In the genomic region with DNA sequence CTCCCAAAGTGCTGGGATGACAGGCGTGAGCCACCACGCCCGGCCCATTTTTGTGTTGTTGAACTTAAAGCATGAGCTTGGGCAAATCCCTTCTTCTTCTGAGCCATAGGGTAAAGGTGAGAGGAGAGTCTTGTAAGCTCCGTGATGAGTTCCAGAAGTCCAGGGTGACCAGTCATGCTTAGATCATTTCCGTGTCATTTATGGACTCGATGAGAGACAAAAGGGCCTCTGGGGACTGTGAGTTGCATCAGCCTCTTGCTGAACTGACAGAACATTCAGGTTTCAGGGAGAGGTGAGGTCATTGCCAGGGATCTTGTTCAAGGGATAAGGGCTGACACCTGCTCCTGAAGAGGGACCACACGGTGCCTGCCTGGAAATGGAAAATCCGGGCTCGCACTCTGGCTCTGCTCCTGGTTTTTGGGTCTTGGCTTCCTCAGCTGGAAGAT, we compare ENCODE assay signal across 10 cellular contexts. TPM values are rescaled to one million over a fixed set of nuclear protein-coding genes. Genes with fewer than 3 reads are reported as not detected.
DNase-seq lines count a peak whose midpoint lies in the region; ATAC-seq and TF ChIP-seq lines count a peak whose summit lies in the region.
"Had no signal": no experiment of that assay in that cellular context is flagged by ENCODE, and none has a peak within 500 bp of the region (broad histone marks: within the 10 kb centered on the region; RNA-seq: fewer than 3 reads in every experiment).

No MANE protein-coding gene starts in this region.

- H3K9me3 ChIP-seq in BLaER1 treated with 17β-estradiol and CSF1 and Interleukin-3, amounts not matched to agents 10 nM and 100 nM (replicated peaks in 1 of 11): peaks cover 0 to 17% (median 4%) of the 10 kb centered on the region in 11 experiments; a peak in 9 of 22 replicates
- H3K9me3 ChIP-seq in adipocyte (ENCODE audit: control insufficient read depth, low read length) (peaks cover 5% of the 10 kb centered on the region), lower lobe of right lung (no peaks in the 10 kb centered on the region)
- no peaks in the 10 kb centered on the region for H3K9me3 ChIP-seq in CD8-positive, alpha-beta T cell (ENCODE audit: low read length)

- ATAC-seq in lower lobe of right lung: peak; percentile 61 to 68
- ATAC-seq in T-cell (replicated peaks in 1 of 4): no peak
- no peak for ATAC-seq in HG03520 (IDR thresholded peaks at IDR 0.05; ENCODE audit: unreplicated experiment)
- ATAC-seq in CD8-positive, alpha-beta T cell: no peak

- peak overlapping the region in 10 of 11 experiments; percentile 15 to 67 (median 40); a peak in 15 of 22 replicates for H3K27ac ChIP-seq in BLaER1 treated with 17β-estradiol and CSF1 and Interleukin-3, amounts not matched to agents 10 nM and 100 nM
- H3K27ac ChIP-seq in lower lobe of right lung: no peak overlapping the region
- no peak overlapping the region for H3K27ac ChIP-seq in CD8-positive, alpha-beta T cell (ENCODE audit: low read depth, low read length)

- no peaks in the 10 kb centered on the region for H3K27me3 Mint-ChIP-seq in T-cell
- H3K27me3 Mint-ChIP-seq in CD8-positive, alpha-beta T cell (ENCODE audit: low read depth): no peaks in the 10 kb centered on the region
- H3K27me3 Mint-ChIP-seq: activated naive CD8-positive, alpha-beta T cell had no signal

- H3K36me3 Mint-ChIP-seq in T-cell: no peaks in the 10 kb centered on the region
- H3K36me3 Mint-ChIP-seq in CD8-positive, alpha-beta T cell: no peaks in the 10 kb centered on the region

- H4K20me1 ChIP-seq in BLaER1 treated with 17β-estradiol and CSF1 and Interleukin-3, amounts not matched to agents 10 nM and 100 nM: peaks cover 0 to 24% (median 9%) of the 10 kb centered on the region in 11 experiments; a peak in 12 of 22 replicates

- DNase-seq in adipocyte (ENCODE audit: low read depth) (peak; percentile 70), lower lobe of right lung (peak; percentile 36), T-cell (no peak), NCI-H82 (lab: John Stamatoyannopoulos, UW) (no peak)
- no peak for DNase-seq in CD8-positive, alpha-beta T cell
- DNase-seq: SIG-M5 had no signal

- H3K4me2 ChIP-seq in BLaER1 treated with 17β-estradiol and CSF1 and Interleukin-3, amounts not matched to agents 10 nM and 100 nM: peak overlapping the region; percentile 52 to 82 (median 73)

- peaks cover 0 to 5% (median 4%) of the 10 kb centered on the region in 3 donors for H3K9me3 Mint-ChIP-seq in T-cell
- no peaks in the 10 kb centered on the region for H3K9me3 Mint-ChIP-seq in CD8-positive, alpha-beta T cell

- H3K4me3 ChIP-seq in BLaER1 treated with 17β-estradiol and CSF1 and Interleukin-3, amounts not matched to agents 10 nM and 100 nM: no peak overlapping the region; a peak in 1 of 20 replicates
- H3K4me3 ChIP-seq in adipocyte (ENCODE audit: low read length) (no peak overlapping the region), lower lobe of right lung (no peak overlapping the region)
- H3K4me3 ChIP-seq in CD8-positive, alpha-beta T cell (ENCODE audit: low read depth, low read length): no peak overlapping the region

- no peak overlapping the region for H3K4me3 Mint-ChIP-seq in T-cell
- no peak overlapping the region for H3K4me3 Mint-ChIP-seq in CD8-positive, alpha-beta T cell
- H3K4me3 Mint-ChIP-seq: activated naive CD8-positive, alpha-beta T cell had no signal

- no peak for TF ChIP-seq CTCF in lower lobe of right lung (IDR thresholded peaks at IDR 0.05)
- TF ChIP-seq CTCF in CD8-positive, alpha-beta T cell (IDR thresholded peaks at IDR 0.05): no peak

- POLR2A ChIA-PET in T-cell (lab: Charles Lee): no interaction called here
- POLR2A ChIA-PET in CD8-positive, alpha-beta T cell (lab: Charles Lee): interaction anchor here (1.2 to 1.3 kb wide), 2 partner anchors 23 to 53 kb away, joined by 3 to 4 read pairs; no protein-coding TSS in a partner anchor

- no peak for TF ChIP-seq EP300 in Ishikawa (IDR thresholded peaks at IDR 0.05; ENCODE audit: borderline replicate concordance)

- intact Hi-C loops in lower lobe of right lung (cut with DNase I): no loop called here
- intact Hi-C loops in CD8-positive, alpha-beta T cell (cut with DNase I, micrococcal nuclease): no loop called here

- CTCF ChIA-PET in T-cell (lab: Charles Lee): no interaction called here
- CTCF ChIA-PET in CD8-positive, alpha-beta T cell (lab: Charles Lee): interaction anchor here (1.3 to 1.5 kb wide), 2 partner anchors 26 to 82 kb away, joined by 3 to 4 read pairs; no protein-coding TSS in a partner anchor

- no peak for TF ChIP-seq RAD21 in Ishikawa (IDR thresholded peaks at IDR 0.05; ENCODE audit: low read depth)

- H3K27me3 ChIP-seq in BLaER1 treated with 17β-estradiol and CSF1 and Interleukin-3, amounts not matched to agents 10 nM and 100 nM: no peaks in the 10 kb centered on the region
- no peaks in the 10 kb centered on the region for H3K27me3 ChIP-seq in adipocyte (replicated peaks; ENCODE audit: control insufficient read depth, insufficient read depth, low read length)
- no peaks in the 10 kb centered on the region for H3K27me3 ChIP-seq in lower lobe of right lung (ENCODE audit: low read depth)
- no peaks in the 10 kb centered on the region for H3K27me3 ChIP-seq in CD8-positive, alpha-beta T cell (ENCODE audit: insufficient read depth, low read length)

- H3K4me1 ChIP-seq in BLaER1 treated with 17β-estradiol and CSF1 and Interleukin-3, amounts not matched to agents 10 nM and 100 nM: peaks cover 45 to 71% (median 65%) of the 10 kb centered on the region in 10 experiments
- H3K4me1 ChIP-seq in adipocyte (ENCODE audit: control insufficient read depth, insufficient read depth, low read length): peaks cover 39% of the 10 kb centered on the region
- peaks cover 7% of the 10 kb centered on the region for H3K4me1 ChIP-seq in lower lobe of right lung
- peaks cover 12% of the 10 kb centered on the region for H3K4me1 ChIP-seq in CD8-positive, alpha-beta T cell (ENCODE audit: insufficient read depth, low read length)

- peaks cover 0 to 12% (median 0%) of the 10 kb centered on the region in 11 experiments; a peak in 1 of 22 replicates for H3K36me3 ChIP-seq in BLaER1 treated with 17β-estradiol and CSF1 and Interleukin-3, amounts not matched to agents 10 nM and 100 nM
- H3K36me3 ChIP-seq in adipocyte (ENCODE audit: control insufficient read depth, insufficient read depth, low read length, severe bottlenecking) (no peaks in the 10 kb centered on the region), lower lobe of right lung (no peaks in the 10 kb centered on the region)
- H3K36me3 ChIP-seq in CD8-positive, alpha-beta T cell (ENCODE audit: insufficient read depth, low read length): no peaks in the 10 kb centered on the region

- H3K9ac ChIP-seq in BLaER1 treated with 17β-estradiol and CSF1 and Interleukin-3, amounts not matched to agents 10 nM and 100 nM: peak overlapping the region in 8 of 11 experiments; percentile 1 to 55 (median 34); a peak in 9 of 22 replicates
- no peak overlapping the region for H3K9ac ChIP-seq in adipocyte (ENCODE audit: low read length)

- no peak overlapping the region for H3K27ac Mint-ChIP-seq in T-cell
- no peak overlapping the region for H3K27ac Mint-ChIP-seq in CD8-positive, alpha-beta T cell
- H3K27ac Mint-ChIP-seq: activated naive CD8-positive, alpha-beta T cell had no signal

- peaks cover 19 to 22% (median 21%) of the 10 kb centered on the region in 3 donors for H3K4me1 Mint-ChIP-seq in T-cell
- H3K4me1 Mint-ChIP-seq in CD8-positive, alpha-beta T cell (ENCODE audit: low read depth): peaks cover 14% of the 10 kb centered on the region

TF ChIP-seq in Ishikawa, 13 proteins besides CTCF, POLR2A, EP300 and RAD21:
- no peak for TF ChIP-seq USF1 (IDR thresholded peaks at IDR 0.05)
- TF ChIP-seq NFIC (IDR thresholded peaks at IDR 0.05): no peak
- no peak for TF ChIP-seq TEAD4 (IDR thresholded peaks at IDR 0.05)
- no peak for TF ChIP-seq TAF1 (IDR thresholded peaks at IDR 0.05; ENCODE audit: low read depth)
- no peak for TF ChIP-seq EGR1 (IDR thresholded peaks at IDR 0.05)
- TF ChIP-seq ZBTB7A (IDR thresholded peaks at IDR 0.05; ENCODE audit: low read depth): no peak
- peak; percentile 43; the same call in 1 of the 2 replicates for TF ChIP-seq CEBPB (IDR thresholded peaks at IDR 0.05)
- TF ChIP-seq CREB1 (IDR thresholded peaks at IDR 0.05; ENCODE audit: low read depth): no peak

RNA-seq across cellular contexts. Expression of gene GADD45B, which starts 53.6 kb away (rescaled TPM):
- total RNA-seq in lower lobe of right lung: 89.9 TPM
- 100 to 1,000 TPM in 3 of 5 donors, 10 to 100 TPM in 2; 76.5 to 174 (median 102) TPM for total RNA-seq in T-cell
- total RNA-seq in CD8-positive, alpha-beta T cell: 100 to 1,000 TPM; 441 to 446 TPM

Comparison
In these comparisons a context has a peak if more than half of its experiments do, and no peak if none do; other contexts are left out.
1. H3K27ac ChIP-seq: peak in BLaER1 treated with 17β-estradiol and CSF1 and Interleukin-3, amounts not matched to agents 10 nM and 100 nM (10 of 11); none in lower lobe of right lung (single experiment) and CD8-positive, alpha-beta T cell (single experiment).
2. DNase-seq: peak in adipocyte (single experiment) and lower lobe of right lung (single experiment); none in T-cell (0 of 34), CD8-positive, alpha-beta T cell (0 of 7) and NCI-H82 (single experiment).
3. ATAC-seq: peak in lower lobe of right lung (2 of 2); none in T-cell (0 of 4), HG03520 (single experiment) and CD8-positive, alpha-beta T cell (single experiment).